16 cellular contexts compared by ENCODE assay signal in genomic region chr1:185957441-185958363, GRCh38.
"Had no signal": no experiment of that assay in that cellular context is flagged by ENCODE, and none has a peak within 500 bp of the region (broad histone marks: within the 10 kb centered on the region; RNA-seq: fewer than 3 reads in every experiment).

No MANE protein-coding gene starts in this region.

- H3K9me3 Mint-ChIP-seq: nephron had no signal

- H3K27me3 ChIP-seq: right atrium auricular region had no signal

- H3K4me3 ChIP-seq: right atrium auricular region, skin epidermis had no signal

- H3K9me3 ChIP-seq: right atrium auricular region had no signal

- H3K4me3 Mint-ChIP-seq: nephron, type B pancreatic cell had no signal

- DNase-seq: activated CD4-positive, alpha-beta T cell treated with anti-CD3 and anti-CD28 coated beads, Interleukin-2, amount 50 U/mL, for 4 hours; activated naive CD4-positive, alpha-beta T cell treated with Interleukin-2 at 50 U/mL for 16 hours; activated T-cell treated with anti-CD3 and anti-CD28 coated beads for 4 hours; anterior cingulate cortex; erythroblast; foreskin keratinocyte; occipital lobe; stimulated activated CD4-positive, alpha-beta T cell treated with anti-CD3 and anti-CD28 coated beads, Interleukin-4, amount 100 ng/mL, for 4 hours; stimulated activated CD8-positive, alpha-beta memory T cell treated with anti-CD3 and anti-CD28 coated beads, Interleukin-4, amount 100 ng/mL, for 48 hours; stimulated activated naive CD4-positive, alpha-beta T cell treated with Interleukin-2 at 50 U/mL for 16 hours; substantia nigra; T-helper 9 cell had no signal

- H3K27ac ChIP-seq: foreskin keratinocyte, right atrium auricular region had no signal

- H3K36me3 ChIP-seq: right atrium auricular region had no signal

- H3K36me3 Mint-ChIP-seq: type B pancreatic cell had no signal

- H3K27ac Mint-ChIP-seq: nephron, type B pancreatic cell had no signal
